22 cellular contexts compared by ENCODE assay signal in genomic region chr18:9348766-9349165, GRCh38. TPM values are rescaled to one million over a fixed set of nuclear protein-coding genes. Genes with fewer than 3 reads are reported as not detected.
A peak's percentile ranks its signal among the peaks of the same experiment; 100 is the strongest.
DNase-seq lines count a peak whose midpoint lies in the region; ATAC-seq, FAIRE-seq and TF ChIP-seq lines count a peak whose summit lies in the region.
"Had no signal": no experiment of that assay in that cellular context is flagged by ENCODE, and none has a peak within 500 bp of the region (broad histone marks: within the 10 kb centered on the region; RNA-seq: fewer than 3 reads in every experiment).

No MANE protein-coding gene starts in this region.

- peaks cover 15% of the 10 kb centered on the region for H3K36me3 Mint-ChIP-seq in mesothelial cell of epicardium

- H4K20me1 ChIP-seq in K562 (replicated peaks; ENCODE audit: control insufficient read depth, insufficient read depth, low read length) = 0 out of 2 replicates have a peak, but pooled peaks cover 3% of the 10 kb centered on the region

- peak overlapping the region; percentile 36 for H3K27ac Mint-ChIP-seq in mesothelial cell of epicardium
- H3K27ac Mint-ChIP-seq: activated CD4-positive, alpha-beta T cell treated with anti-CD3 and anti-CD28 coated beads, Interleukin-2, amount 10 ng/mL, durations not matched to agents 24 days and 14 days; CD4-positive, alpha-beta memory T cell; endodermal cell; stimulated activated naive CD8-positive, alpha-beta T cell treated with anti-CD3 and anti-CD28 coated beads, Interleukin-15, amount 100 ng/mL, for 72 hours had no signal

- TF ChIP-seq POLR2A in K562 (conservative IDR thresholded peaks at IDR 0.05) = no peak

- H2AFZ ChIP-seq in K562 (ENCODE audit: low read depth, low read length) = no peak overlapping the region

- intact Hi-C loops in K562 (cut with micrococcal nuclease) = no loop called here

- peaks cover 7% of the 10 kb centered on the region for H3K9me3 Mint-ChIP-seq in mesothelial cell of epicardium
- H3K9me3 Mint-ChIP-seq: activated CD4-positive, alpha-beta T cell treated with anti-CD3 and anti-CD28 coated beads, Interleukin-2, amount 10 ng/mL, durations not matched to agents 24 days and 14 days; H9; stimulated activated naive CD8-positive, alpha-beta T cell treated with anti-CD3 and anti-CD28 coated beads, Interleukin-15, amount 100 ng/mL, for 72 hours had no signal

- no peaks in the 10 kb centered on the region for H3K27me3 ChIP-seq in K562 (ENCODE audit: control insufficient read depth in 2 of 2, insufficient read depth in 2 of 2, low read length in 2 of 2)
- H3K27me3 ChIP-seq: adrenal gland, foreskin keratinocyte, neutrophil, Peyer's patch, upper lobe of right lung had no signal

- H3K4me2 ChIP-seq in K562 (ENCODE audit: insufficient read depth, low read length) = no peak overlapping the region

- H3K4me1 Mint-ChIP-seq in mesothelial cell of epicardium = peaks cover 11% of the 10 kb centered on the region

- no peak overlapping the region for H3K9ac ChIP-seq in K562 (ENCODE audit: insufficient read depth in 1 of 2, low read depth in 2 of 2, low read length in 2 of 2)

- ATAC-seq in K562 = no peak
- no peak for ATAC-seq in GM18909 (IDR thresholded peaks at IDR 0.05; ENCODE audit: poor library complexity, unreplicated experiment)
- no peak for ATAC-seq in HG03097 (IDR thresholded peaks at IDR 0.05; ENCODE audit: low FRiP score, unreplicated experiment)
- ATAC-seq: foreskin keratinocyte; stimulated activated naive CD8-positive, alpha-beta T cell treated with anti-CD3 and anti-CD28 coated beads, Interleukin-15, amount 100 ng/mL, for 72 hours; upper lobe of right lung had no signal

- peak; percentile 12 for DNase-seq in AG08396 (ENCODE audit: low spot score)
- peak; percentile 11 for DNase-seq in LHCN-M2 (ENCODE audit: low read depth)
- no peak for DNase-seq in K562 (ENCODE audit: extremely low read depth in 1 of 4, low spot score in 3 of 4)
- DNase-seq in mesothelial cell of epicardium (ENCODE audit: low spot score in 2 of 2, unreplicated experiment in 2 of 2) = no peak
- no peak for DNase-seq in SW 1271 (lab: John Stamatoyannopoulos, UW)
- no peak for DNase-seq in DMS79 treated with DMSO at 0.1 percent for 48 hours (lab: John Stamatoyannopoulos, UW)
- DNase-seq: activated CD4-positive, alpha-beta T cell treated with anti-CD3 and anti-CD28 coated beads, Interleukin-2, amount 10 ng/mL, durations not matched to agents 24 days and 14 days; activated CD8-positive, alpha-beta memory T cell treated with anti-CD3 and anti-CD28 coated beads, Interleukin-2, amount 50 U/mL, for 4 hours; activated effector memory CD4-positive, alpha-beta T cell treated with Interleukin-2 at 50 U/mL for 16 hours; adrenal gland; CD4-positive, alpha-beta memory T cell; endodermal cell; H9; NCI-H1417; Peyer's patch; retina; stimulated activated naive CD8-positive, alpha-beta T cell treated with anti-CD3 and anti-CD28 coated beads, Interleukin-15, amount 100 ng/mL, for 72 hours; upper lobe of right lung had no signal

- H3K27me3 Mint-ChIP-seq in mesothelial cell of epicardium (ENCODE audit: low read depth) = no peaks in the 10 kb centered on the region
- H3K27me3 Mint-ChIP-seq: activated CD4-positive, alpha-beta T cell treated with anti-CD3 and anti-CD28 coated beads, Interleukin-2, amount 10 ng/mL, durations not matched to agents 24 days and 14 days; CD4-positive, alpha-beta memory T cell; stimulated activated naive CD8-positive, alpha-beta T cell treated with anti-CD3 and anti-CD28 coated beads, Interleukin-15, amount 100 ng/mL, for 72 hours had no signal

- no peak overlapping the region for H3K4me3 ChIP-seq in K562
- H3K4me3 ChIP-seq: adrenal gland, Peyer's patch, upper lobe of right lung had no signal

- no peak for FAIRE-seq in K562 (lab: Jason Lieb, UNC)

- peaks cover 15% of the 10 kb centered on the region; the same call in 2 of the 3 replicates for H3K79me2 ChIP-seq in K562 (ENCODE audit: control insufficient read depth, insufficient read depth, low read length)

- POLR2A ChIA-PET in K562 (lab: Yijun Ruan, JAX) = interaction anchor here (1.1 kb wide), 1 partner anchor 10 kb away, joined by 6 read pairs; no protein-coding TSS in a partner anchor

- no peak for TF ChIP-seq EP300 in K562 (IDR thresholded peaks at IDR 0.05; ENCODE audit: low read length)

- CTCF ChIA-PET in K562 (lab: Yijun Ruan, JAX; ENCODE audit: low intra/inter-chr PET ratio) = no interaction called here

- H3K27ac ChIP-seq in K562 (ENCODE audit: extremely low read depth, low read depth, low read length) = no peak overlapping the region; the same call in 2 of the 3 replicates
- H3K27ac ChIP-seq: adrenal gland, foreskin keratinocyte, neutrophil, Peyer's patch, upper lobe of right lung had no signal

- peaks cover 3% of the 10 kb centered on the region; the same call in 1 of the 3 replicates for H3K36me3 ChIP-seq in K562 (ENCODE audit: control insufficient read depth, insufficient read depth, low read length)
- H3K36me3 ChIP-seq: adrenal gland, neutrophil, Peyer's patch, upper lobe of right lung had no signal

- H3K9me1 ChIP-seq in K562 (ENCODE audit: control insufficient read depth, insufficient read depth, low read length) = no peaks in the 10 kb centered on the region

- H3K9me3 ChIP-seq in K562 (replicated peaks; ENCODE audit: control insufficient read depth, insufficient read depth, low read depth, low read length) = no peaks in the 10 kb centered on the region
- H3K9me3 ChIP-seq: adrenal gland, neutrophil, Peyer's patch, upper lobe of right lung had no signal

- no peak overlapping the region for H3K4me3 Mint-ChIP-seq in mesothelial cell of epicardium
- H3K4me3 Mint-ChIP-seq: activated CD4-positive, alpha-beta T cell treated with anti-CD3 and anti-CD28 coated beads, Interleukin-2, amount 10 ng/mL, durations not matched to agents 24 days and 14 days; CD4-positive, alpha-beta memory T cell; endodermal cell; H9 had no signal

- BruUV-seq in K562 (replicated peaks; lab: Mats Ljungman, UMichigan) = no TSS peak

- in situ Hi-C loops in K562 (cut with MboI) = no loop called here

- H3K4me1 ChIP-seq in K562 (replicated peaks in 1 of 2; ENCODE audit: control insufficient read depth in 2 of 2, insufficient read depth in 2 of 2, low read length in 2 of 2) = no peaks in the 10 kb centered on the region; a peak in 1 of 5 replicates
- H3K4me1 ChIP-seq: adrenal gland had no signal

- no peak for TF ChIP-seq CTCF in K562 (IDR thresholded peaks at IDR 0.05 in 2 of 3, conservative IDR thresholded peaks at IDR 0.05 in 1 of 3; ENCODE audit: insufficient read depth in 2 of 3, low read depth in 1 of 3, low read length in 3 of 3)
- no peak for TF ChIP-seq CTCF in mesothelial cell of epicardium (IDR thresholded peaks at IDR 0.05; ENCODE audit: unreplicated experiment)

- no peak for TF ChIP-seq RAD21 in K562 (CRISPR knock-in tag; conservative IDR thresholded peaks at IDR 0.05 in 1 of 2, IDR thresholded peaks at IDR 0.05 in 1 of 2)

TF ChIP-seq in K562, 482 proteins besides CTCF, POLR2A, EP300 and RAD21:
- peak; percentile 27 for TF ChIP-seq FIP1L1 (IDR thresholded peaks at IDR 0.05; ENCODE audit: low read depth, low read length, poor library complexity, severe bottlenecking)
- no peak for TF ChIP-seq ZSCAN32 (CRISPR knock-in tag; IDR thresholded peaks at IDR 0.05)
- TF ChIP-seq FOSL1 (tag; conservative IDR thresholded peaks at IDR 0.05) = no peak

RNA-seq across cellular contexts. Expression of gene TWSG1, which starts 14.2 kb away (rescaled TPM):
- total RNA-seq in LHCN-M2 (2014; rRNA removed) = 110 and 113 TPM in 2 replicates
- polyA plus RNA-seq in LHCN-M2 (2012) = 34.0 TPM
- total RNA-seq in K562 (2011; cell fraction: chromatin; rRNA removed; ENCODE audit: low replicate concordance) = 26.0 and 36.6 TPM in 2 replicates
- 21.5 and 28.8 TPM in 2 replicates for total RNA-seq in K562 (2011; cell fraction: nucleolus; rRNA removed)
- 34.2 and 50.5 TPM in 2 replicates for total RNA-seq in K562 (2011; cell fraction: nucleoplasm; rRNA removed)
- total RNA-seq in K562 (2014; rRNA removed) = 17.9 and 22.5 TPM in 2 replicates
- 30.5 and 33.3 TPM in 2 replicates for total RNA-seq in K562 (2014; rRNA removed; fragmentation: Illumina TruSeq; extraction: Trizol)
- 27.0 and 31.4 TPM in 2 replicates for total RNA-seq in K562 (2015; rRNA removed; fragmentation: Illumina TruSeq; extraction: Trizol)
- 26.2 and 29.1 TPM in 2 replicates for total RNA-seq in K562 (2021)
- 37.2 and 43.3 TPM in 2 replicates for polyA plus RNA-seq in K562 (2011; rRNA removed)
- polyA plus RNA-seq in K562 (2011; cell fraction: cytosol; rRNA removed) = 20.1 and 40.3 TPM in 2 replicates
- 11.0 and 18.5 TPM in 2 replicates for polyA plus RNA-seq in K562 (2011; cell fraction: nucleus; rRNA removed)
- polyA plus RNA-seq in K562 (2012) = 34.6 and 37.6 TPM in 2 replicates
- 21.3 and 25.1 TPM in 2 replicates for polyA plus RNA-seq in K562 (2014; fragmentation: Illumina TruSeq; extraction: Trizol)
- polyA plus RNA-seq in K562 (2014; fragmentation: Nextera tagmentation; extraction: Ambion mirVana) = 10 to 100 TPM; 10.4 to 11.3 TPM
- polyA plus RNA-seq in K562 (2014; rRNA removed) = 16.6 TPM in 2 replicates
- polyA minus RNA-seq in K562 (2011; rRNA and poly(A)+ RNA removed) = 78.2 and 99.4 TPM in 2 replicates
- 30.4 and 37.3 TPM in 2 replicates for polyA minus RNA-seq in K562 (2011; cell fraction: cytosol; rRNA and poly(A)+ RNA removed)
- 6.6 and 15.6 TPM in 2 replicates for polyA minus RNA-seq in K562 (2011; cell fraction: nucleus; rRNA and poly(A)+ RNA removed)
- total RNA-seq in mesothelial cell of epicardium = 57.2 to 60.2 TPM (median 59.8 TPM) in 3 replicates

Comparison
In these comparisons a context has a peak if more than half of its experiments do, and no peak if none do; other contexts are left out.
1. DNase-seq: peak in AG08396 (single experiment) and LHCN-M2 (single experiment); none in K562 (0 of 4), mesothelial cell of epicardium (0 of 2), SW 1271 (0 of 2) and DMS79 treated with DMSO at 0.1 percent for 48 hours (single experiment).